ENCODE assay signal across 12 cellular contexts in the genomic region with DNA sequence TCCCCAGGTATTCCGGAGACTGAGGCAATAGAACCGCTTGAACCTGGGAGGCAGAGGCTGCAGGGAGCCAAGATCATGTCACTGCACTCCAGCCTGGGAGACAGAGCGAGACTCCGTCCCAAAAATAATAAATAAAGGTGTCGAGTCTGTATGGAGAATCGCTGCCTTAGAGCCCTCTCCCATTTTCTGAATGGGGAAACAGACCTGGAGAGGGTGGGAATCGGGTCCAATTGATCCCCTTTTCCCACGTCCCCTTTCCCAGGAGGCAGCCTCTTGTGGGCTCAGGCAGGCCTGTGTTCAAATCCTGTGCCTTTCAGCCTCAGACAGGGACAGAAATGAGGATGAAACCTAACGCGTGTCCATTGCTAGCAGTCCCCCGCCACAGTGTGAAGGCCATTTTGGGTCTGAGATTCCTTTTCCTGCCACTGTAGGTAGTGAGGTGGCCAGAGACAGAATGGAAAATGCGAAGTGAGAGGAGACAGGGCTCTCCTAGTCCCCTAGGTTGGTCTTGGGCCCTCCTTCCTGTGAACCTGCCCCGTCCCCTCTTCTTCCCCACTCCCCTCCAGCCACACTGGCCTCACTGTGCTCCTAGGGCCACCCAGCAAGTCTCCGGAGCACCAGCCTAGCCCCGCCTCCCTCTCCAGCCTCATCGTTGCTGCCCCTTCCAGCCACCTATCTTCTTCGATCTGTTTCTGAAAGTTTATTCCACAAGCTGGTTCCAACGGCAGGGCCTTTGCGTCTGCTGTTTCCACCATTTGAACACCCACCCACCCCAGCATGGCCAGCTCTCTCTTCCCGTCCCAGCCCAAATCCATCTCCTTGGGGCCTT. TPM values are rescaled to one million over a fixed set of nuclear protein-coding genes. Genes with fewer than 3 reads are reported as not detected.
A peak's percentile ranks its signal among the peaks of the same experiment; 100 is the strongest.
DNase-seq lines count a peak whose midpoint lies in the region; ATAC-seq and TF ChIP-seq lines count a peak whose summit lies in the region.
"Had no signal": no experiment of that assay in that cellular context is flagged by ENCODE, and none has a peak within 500 bp of the region (broad histone marks: within the 10 kb centered on the region; RNA-seq: fewer than 3 reads in every experiment).

No MANE protein-coding gene starts in this region.

- peak overlapping the region; percentile 45 for H3K27ac Mint-ChIP-seq in endodermal cell

- no peak overlapping the region for H3K4me3 ChIP-seq in PC-9
- no peak overlapping the region for H3K4me3 ChIP-seq in endodermal cell (ENCODE audit: low read length)

- POLR2A ChIA-PET in PC-9 (lab: Charles Lee; ENCODE audit: unreplicated experiment), result no interaction called here

- H3K4me1 Mint-ChIP-seq in endodermal cell, result peaks cover 20% of the 10 kb centered on the region

- TF ChIP-seq CTCF in PC-9 (conservative IDR thresholded peaks at IDR 0.05) (no peak), endodermal cell (conservative IDR thresholded peaks at IDR 0.05) (no peak)

- DNase-seq in DMS53 (lab: John Stamatoyannopoulos, UW), result peak; percentile 34
- DNase-seq in DMS53 treated with DMSO at 0.1 percent for 48 hours (lab: John Stamatoyannopoulos, UW; ENCODE audit: unreplicated experiment), result no peak
- DNase-seq in PC-9, result no peak
- DNase-seq in endodermal cell, result no peak
- DNase-seq in retina, result peak; percentile 18
- no peak for DNase-seq in NCI-H82 (lab: John Stamatoyannopoulos, UW)
- no peak for DNase-seq in iPS-NIHi7 (ENCODE audit: extremely low spot score)
- DNase-seq: 8988T; effector memory CD4-positive, alpha-beta T cell; hypothalamus; NCI-H2107 had no signal

- CTCF ChIA-PET in PC-9 (lab: Charles Lee), result no interaction called here

- peaks cover 14% of the 10 kb centered on the region for H3K36me3 Mint-ChIP-seq in endodermal cell (ENCODE audit: low read depth)

- H4K20me1 ChIP-seq in PC-9 (ENCODE audit: insufficient read depth), result peaks cover 17% of the 10 kb centered on the region

- H3K27ac ChIP-seq in PC-9, result no peak overlapping the region
- no peak overlapping the region for H3K27ac ChIP-seq in endodermal cell (ENCODE audit: low read depth, low read length)

- no peaks in the 10 kb centered on the region for H3K9me2 ChIP-seq in PC-9 (ENCODE audit: insufficient read depth)

- no peak overlapping the region for H3K4me3 Mint-ChIP-seq in endodermal cell

- H3K4me2 ChIP-seq in PC-9, result 0 out of 2 replicates have a peak overlapping the region, but pooled peaks have one; percentile 100

- intact Hi-C loops in PC-9 (cut with micrococcal nuclease; ENCODE audit: unreplicated experiment), result no loop called here

- peaks cover 19% of the 10 kb centered on the region for H3K79me2 ChIP-seq in PC-9 (ENCODE audit: low read depth)

- WGBS in endodermal cell (ENCODE audit: insufficient coverage in 1 of 2, insufficient read length in 1 of 2), 2 experiments, result 78 to 87% methylated on average over 12 to 20 of the region's 20 CpGs

- no peak overlapping the region for H2AFZ ChIP-seq in PC-9

- H3K27me3 Mint-ChIP-seq in endodermal cell (ENCODE audit: insufficient read depth), result no peaks in the 10 kb centered on the region

- H3K4me1 ChIP-seq in PC-9 (replicated peaks; ENCODE audit: insufficient read depth) (peaks cover 28% of the 10 kb centered on the region), endodermal cell (ENCODE audit: control insufficient read depth, insufficient read depth, low read length) (peaks cover 5% of the 10 kb centered on the region)

- BruUV-seq in PC-9 (replicated peaks; lab: Mats Ljungman, UMichigan), result no TSS peak

- H3K27me3 ChIP-seq in PC-9 (ENCODE audit: insufficient read depth, low read depth) (no peaks in the 10 kb centered on the region), endodermal cell (ENCODE audit: control insufficient read depth, insufficient read depth, low read length, poor library complexity, severe bottlenecking) (no peaks in the 10 kb centered on the region)

- ATAC-seq in HG02870 (IDR thresholded peaks at IDR 0.05; ENCODE audit: unreplicated experiment), result no peak

- H3K9me3 ChIP-seq in PC-9 (ENCODE audit: insufficient read depth, low read depth), result no peaks in the 10 kb centered on the region
- H3K9me3 ChIP-seq in endodermal cell (ENCODE audit: control insufficient read depth, low read length), result no peaks in the 10 kb centered on the region

- H3K9me3 Mint-ChIP-seq in endodermal cell, result no peaks in the 10 kb centered on the region

- H3K36me3 ChIP-seq in PC-9 (ENCODE audit: low read depth) (0 out of 2 replicates have a peak, but pooled peaks cover 3% of the 10 kb centered on the region), endodermal cell (ENCODE audit: control insufficient read depth, insufficient read depth, low read length) (peaks cover 12% of the 10 kb centered on the region)

- no peak overlapping the region for H3K9ac ChIP-seq in endodermal cell (ENCODE audit: extremely low read depth, low read length, poor library complexity, severe bottlenecking)

- peaks cover 47% of the 10 kb centered on the region for H3F3A ChIP-seq in PC-9 (ENCODE audit: insufficient read depth, low read depth)

RNA-seq across cellular contexts. Expression of a gene that starts 2.7 kb away (rescaled TPM):
- total RNA-seq in PC-9 (2021) (60.1 and 62.9 TPM in 2 replicates), endodermal cell (100 to 1,000 TPM in 1 of 2 donors, 10 to 100 TPM in 1; 81.9 to 102 TPM)
- 88.4 TPM for polyA plus RNA-seq in endodermal cell (2013, experiment 1 of 2)
- 78.7 TPM for polyA plus RNA-seq in endodermal cell (2013, experiment 2 of 2)

RNA-seq across cellular contexts. Expression of a gene that starts 23.0 kb away (rescaled TPM):
- 0.79 and 1.1 TPM in 2 replicates for total RNA-seq in PC-9 (2021)
- total RNA-seq in endodermal cell, result 1 to 10 TPM in 1 of 2 donors, under 1 TPM in 1; 0.46 to 1.8 TPM
- not detected for polyA plus RNA-seq in endodermal cell (2013, experiment 1 of 2)
- 0.62 TPM for polyA plus RNA-seq in endodermal cell (2013, experiment 2 of 2)

RNA-seq across cellular contexts. Expression of a gene that starts 31.8 kb away (rescaled TPM):
- total RNA-seq in PC-9 (2021) (97.6 and 106 TPM in 2 replicates), endodermal cell (10 to 100 TPM; 89.5 to 92.4 TPM)
- 120 TPM for polyA plus RNA-seq in endodermal cell (2013, experiment 1 of 2)
- polyA plus RNA-seq in endodermal cell (2013, experiment 2 of 2), result 109 TPM

Comparison
In these comparisons a context has a peak if more than half of its experiments do, and no peak if none do; other contexts are left out.
1. DNase-seq: peak in DMS53 (single experiment) and retina (single experiment); none in DMS53 treated with DMSO at 0.1 percent for 48 hours (single experiment), PC-9 (0 of 2), endodermal cell (single experiment), NCI-H82 (single experiment) and iPS-NIHi7 (single experiment).